In genomic region chr21:31460985-31461384, GRCh38 we compare ENCODE assay signal across 15 cellular contexts.
DNase-seq lines count a peak whose midpoint lies in the region; ATAC-seq and TF ChIP-seq lines count a peak whose summit lies in the region.
"Had no signal": no experiment of that assay in that cellular context is flagged by ENCODE, and none has a peak within 500 bp of the region (broad histone marks: within the 10 kb centered on the region; RNA-seq: fewer than 3 reads in every experiment).

No MANE protein-coding gene starts in this region.

- CTCF ChIA-PET in CD4-positive, alpha-beta T cell (lab: Charles Lee): no interaction called here
- CTCF ChIA-PET in naive thymus-derived CD4-positive, alpha-beta T cell (lab: Charles Lee): no interaction called here

- peak overlapping the region; percentile 31 for H3K4me3 Mint-ChIP-seq in activated T-cell treated with anti-CD3 and anti-CD28 coated beads, Interleukin-2, amount 50 U/mL, for 24 hours
- H3K4me3 Mint-ChIP-seq in CD4-positive, alpha-beta T cell: no peak overlapping the region
- H3K4me3 Mint-ChIP-seq in T-helper 17 cell: no peak overlapping the region
- peak overlapping the region; percentile 11 to 77 (median 52) for H3K4me3 Mint-ChIP-seq in naive thymus-derived CD4-positive, alpha-beta T cell

- H3K27ac ChIP-seq in CD4-positive, alpha-beta T cell (ENCODE audit: low read depth, low read length): no peak overlapping the region
- no peak overlapping the region for H3K27ac ChIP-seq in naive thymus-derived CD4-positive, alpha-beta T cell (ENCODE audit: low read depth, low read length)
- H3K27ac ChIP-seq in testis: no peak overlapping the region
- H3K27ac ChIP-seq: BLaER1 treated with 17β-estradiol and CSF1 and Interleukin-3, amounts not matched to agents 10 nM and 100 nM had no signal

- no peaks in the 10 kb centered on the region for H3K27me3 ChIP-seq in CD4-positive, alpha-beta T cell (ENCODE audit: control insufficient read depth, insufficient read depth, low read length)
- H3K27me3 ChIP-seq in naive thymus-derived CD4-positive, alpha-beta T cell (ENCODE audit: control insufficient read depth in 2 of 2, insufficient read depth in 2 of 2, low read length in 2 of 2): no peaks in the 10 kb centered on the region
- H3K27me3 ChIP-seq in testis: no peaks in the 10 kb centered on the region
- H3K27me3 ChIP-seq: BLaER1 treated with 17β-estradiol and CSF1 and Interleukin-3, amounts not matched to agents 10 nM and 100 nM had no signal

- no peaks in the 10 kb centered on the region for H3K36me3 Mint-ChIP-seq in activated T-cell treated with anti-CD3 and anti-CD28 coated beads, Interleukin-2, amount 50 U/mL, for 24 hours (ENCODE audit: low read depth)
- H3K36me3 Mint-ChIP-seq in CD4-positive, alpha-beta T cell (ENCODE audit: low read depth): no peaks in the 10 kb centered on the region
- H3K36me3 Mint-ChIP-seq in T-helper 17 cell (ENCODE audit: low read depth): peaks cover 2% of the 10 kb centered on the region
- H3K36me3 Mint-ChIP-seq in naive thymus-derived CD4-positive, alpha-beta T cell: peaks cover 0 to 9% (median 0%) of the 10 kb centered on the region in 5 donors

- no peak for TF ChIP-seq POLR2A in testis (IDR thresholded peaks at IDR 0.05)

- ATAC-seq in CD4-positive, alpha-beta T cell (ENCODE audit: poor library complexity): peak; percentile 80
- ATAC-seq in T-helper 17 cell: peak; percentile 68
- ATAC-seq in naive thymus-derived CD4-positive, alpha-beta T cell: peak; percentile 85

- intact Hi-C loops in CD4-positive, alpha-beta T cell (cut with DNase I, micrococcal nuclease): no loop called here
- intact Hi-C loops in naive thymus-derived CD4-positive, alpha-beta T cell (cut with micrococcal nuclease): no loop called here
- intact Hi-C loops in testis (cut with DNase I; ENCODE audit: low total_unique reads): no loop called here

- peaks cover 9% of the 10 kb centered on the region for H3K4me1 Mint-ChIP-seq in activated T-cell treated with anti-CD3 and anti-CD28 coated beads, Interleukin-2, amount 50 U/mL, for 24 hours (ENCODE audit: low read depth)
- peaks cover 10% of the 10 kb centered on the region for H3K4me1 Mint-ChIP-seq in CD4-positive, alpha-beta T cell (ENCODE audit: low read depth)
- peaks cover 7% of the 10 kb centered on the region for H3K4me1 Mint-ChIP-seq in T-helper 17 cell
- peaks cover 3 to 21% (median 16%) of the 10 kb centered on the region in 7 donors for H3K4me1 Mint-ChIP-seq in naive thymus-derived CD4-positive, alpha-beta T cell

- no peaks in the 10 kb centered on the region for H3K9me3 Mint-ChIP-seq in activated T-cell treated with anti-CD3 and anti-CD28 coated beads, Interleukin-2, amount 50 U/mL, for 24 hours
- H3K9me3 Mint-ChIP-seq in CD4-positive, alpha-beta T cell: no peaks in the 10 kb centered on the region
- H3K9me3 Mint-ChIP-seq in naive thymus-derived CD4-positive, alpha-beta T cell: no peaks in the 10 kb centered on the region

- no peaks in the 10 kb centered on the region for H3K36me3 ChIP-seq in naive thymus-derived CD4-positive, alpha-beta T cell (ENCODE audit: control insufficient read depth in 2 of 3, insufficient read depth in 3 of 3, low read length in 3 of 3)
- H3K36me3 ChIP-seq in testis (ENCODE audit: low read depth, missing control alignments): no peaks in the 10 kb centered on the region

- WGBS in testis, 2 donors: 85 to 92% methylated on average over 10 of the region's 10 CpGs

- peaks cover 0 to 3% of the 10 kb centered on the region in 2 donors for H3K4me1 ChIP-seq in naive thymus-derived CD4-positive, alpha-beta T cell (ENCODE audit: control insufficient read depth in 2 of 2, insufficient read depth in 2 of 2, low read length in 2 of 2)
- no peaks in the 10 kb centered on the region for H3K4me1 ChIP-seq in testis

- DNase-seq in activated T-cell treated with anti-CD3 and anti-CD28 coated beads, Interleukin-2, amount 50 U/mL, for 24 hours: no peak
- DNase-seq in activated T-cell treated with anti-CD3 and anti-CD28 coated beads, Interleukin-2, amount 50 U/mL, for 48 hours: no peak
- no peak for DNase-seq in CD4-positive, alpha-beta T cell
- DNase-seq in T-helper 17 cell (no peak), NCI-H1105 treated with DMSO at 0.1 percent for 48 hours (lab: John Stamatoyannopoulos, UW) (no peak), NCI-H226 (no peak), testis (no peak)
- peak in 6 of 9 donors; percentile 23 to 54 (median 36) for DNase-seq in naive thymus-derived CD4-positive, alpha-beta T cell
- DNase-seq: DMS79, NCI-H1694 treated with DMSO at 0.1 percent for 48 hours, NCI-H510A treated with DMSO at 0.1 percent for 48 hours, NCI-H82, OCI-M1, Right ventricle myocardium superior had no signal

- H3K27ac Mint-ChIP-seq in activated T-cell treated with anti-CD3 and anti-CD28 coated beads, Interleukin-2, amount 50 U/mL, for 24 hours: no peak overlapping the region
- H3K27ac Mint-ChIP-seq in CD4-positive, alpha-beta T cell: no peak overlapping the region
- H3K27ac Mint-ChIP-seq in T-helper 17 cell: peak overlapping the region; percentile 6
- H3K27ac Mint-ChIP-seq in naive thymus-derived CD4-positive, alpha-beta T cell: peak overlapping the region in 5 of 9 donors; percentile 18 to 75 (median 62)

- no peaks in the 10 kb centered on the region for H3K9me3 ChIP-seq in CD4-positive, alpha-beta T cell (ENCODE audit: control insufficient read depth, low read length)
- H3K9me3 ChIP-seq in T-helper 17 cell (ENCODE audit: control insufficient read depth, low read length, poor library complexity, severe bottlenecking): no peaks in the 10 kb centered on the region
- no peaks in the 10 kb centered on the region for H3K9me3 ChIP-seq in naive thymus-derived CD4-positive, alpha-beta T cell (ENCODE audit: control insufficient read depth in 2 of 3, low read length in 3 of 3)
- H3K9me3 ChIP-seq in testis: no peaks in the 10 kb centered on the region

- POLR2A ChIA-PET in CD4-positive, alpha-beta T cell (lab: Charles Lee): interaction anchor here (1.2 kb wide), 1 partner anchor 15 kb away, joined by 3 read pairs; no protein-coding TSS in a partner anchor
- POLR2A ChIA-PET in naive thymus-derived CD4-positive, alpha-beta T cell (lab: Charles Lee): no interaction called here

- no peaks in the 10 kb centered on the region for H3K27me3 Mint-ChIP-seq in activated T-cell treated with anti-CD3 and anti-CD28 coated beads, Interleukin-2, amount 50 U/mL, for 24 hours
- H3K27me3 Mint-ChIP-seq in CD4-positive, alpha-beta T cell: no peaks in the 10 kb centered on the region
- no peaks in the 10 kb centered on the region for H3K27me3 Mint-ChIP-seq in T-helper 17 cell
- peaks cover 0 to 12% (median 0%) of the 10 kb centered on the region in 5 donors for H3K27me3 Mint-ChIP-seq in naive thymus-derived CD4-positive, alpha-beta T cell

- no peak for TF ChIP-seq CTCF in CD4-positive, alpha-beta T cell (IDR thresholded peaks at IDR 0.05)
- TF ChIP-seq CTCF in testis (IDR thresholded peaks at IDR 0.05): no peak

- no peak overlapping the region for H3K4me3 ChIP-seq in naive thymus-derived CD4-positive, alpha-beta T cell (ENCODE audit: low read length)
- no peak overlapping the region for H3K4me3 ChIP-seq in testis
- H3K4me3 ChIP-seq: BLaER1 treated with 17β-estradiol and CSF1 and Interleukin-3, amounts not matched to agents 10 nM and 100 nM had no signal

Comparison
In these comparisons a context has a peak if more than half of its experiments do, and no peak if none do; other contexts are left out.
1. DNase-seq: peak in naive thymus-derived CD4-positive, alpha-beta T cell (6 of 9); none in activated T-cell treated with anti-CD3 and anti-CD28 coated beads, Interleukin-2, amount 50 U/mL, for 24 hours (single experiment), activated T-cell treated with anti-CD3 and anti-CD28 coated beads, Interleukin-2, amount 50 U/mL, for 48 hours (0 of 2), CD4-positive, alpha-beta T cell (0 of 10), T-helper 17 cell (0 of 3), NCI-H1105 treated with DMSO at 0.1 percent for 48 hours (single experiment), NCI-H226 (single experiment) and testis (single experiment).
2. H3K27ac Mint-ChIP-seq: peak in T-helper 17 cell (single experiment) and naive thymus-derived CD4-positive, alpha-beta T cell (5 of 9); none in activated T-cell treated with anti-CD3 and anti-CD28 coated beads, Interleukin-2, amount 50 U/mL, for 24 hours (single experiment) and CD4-positive, alpha-beta T cell (single experiment).
3. H3K4me3 Mint-ChIP-seq: peak in activated T-cell treated with anti-CD3 and anti-CD28 coated beads, Interleukin-2, amount 50 U/mL, for 24 hours (single experiment) and naive thymus-derived CD4-positive, alpha-beta T cell (10 of 10); none in CD4-positive, alpha-beta T cell (single experiment) and T-helper 17 cell (single experiment).
4. Peak in every context shown above with its lines, with median percentiles within 50 percentile points of each other: ATAC-seq.